Comparison of ENCODE assay signal across 1 cellular context in the genomic region with DNA sequence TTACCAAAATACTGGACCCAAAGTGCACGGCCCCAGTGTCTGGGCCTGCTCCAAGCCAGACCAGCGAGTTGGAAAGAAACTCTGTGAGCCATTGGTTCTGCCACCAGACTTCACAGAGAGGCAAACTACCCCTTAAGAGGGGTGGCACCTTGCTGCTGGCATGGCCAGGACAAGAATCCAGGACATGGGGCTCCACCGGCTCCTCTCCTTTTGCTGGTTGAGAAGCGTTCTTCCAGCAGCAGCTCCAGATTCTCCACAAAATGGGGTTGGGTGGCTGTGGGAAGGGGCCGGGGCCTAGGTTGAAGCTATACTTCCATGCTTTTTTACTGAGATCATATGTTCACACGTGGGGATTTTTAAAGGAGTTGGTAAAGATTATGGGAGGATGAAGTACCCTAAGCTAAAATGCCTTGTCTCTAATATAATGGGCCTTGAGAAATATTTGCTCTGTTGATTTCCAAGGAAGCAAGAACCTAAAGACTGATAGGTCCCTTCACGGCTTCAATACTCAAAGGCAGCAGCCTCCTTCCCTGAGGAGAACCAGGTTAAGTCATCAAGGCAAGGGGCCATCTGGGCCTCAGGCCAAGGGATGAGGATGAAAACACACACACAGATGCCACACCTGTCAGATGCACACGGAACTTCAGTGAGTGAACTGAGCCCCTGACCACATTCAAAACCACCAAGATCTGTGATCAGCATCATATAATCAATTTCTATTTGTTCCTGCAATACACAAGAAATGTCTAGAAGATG.
TF ChIP-seq lines count a peak whose summit lies in the region.

No MANE protein-coding gene starts in this region.

TF ChIP-seq in HepG2, 621 proteins besides CTCF, POLR2A, EP300 and RAD21:
- TF ChIP-seq, protein P1, sequence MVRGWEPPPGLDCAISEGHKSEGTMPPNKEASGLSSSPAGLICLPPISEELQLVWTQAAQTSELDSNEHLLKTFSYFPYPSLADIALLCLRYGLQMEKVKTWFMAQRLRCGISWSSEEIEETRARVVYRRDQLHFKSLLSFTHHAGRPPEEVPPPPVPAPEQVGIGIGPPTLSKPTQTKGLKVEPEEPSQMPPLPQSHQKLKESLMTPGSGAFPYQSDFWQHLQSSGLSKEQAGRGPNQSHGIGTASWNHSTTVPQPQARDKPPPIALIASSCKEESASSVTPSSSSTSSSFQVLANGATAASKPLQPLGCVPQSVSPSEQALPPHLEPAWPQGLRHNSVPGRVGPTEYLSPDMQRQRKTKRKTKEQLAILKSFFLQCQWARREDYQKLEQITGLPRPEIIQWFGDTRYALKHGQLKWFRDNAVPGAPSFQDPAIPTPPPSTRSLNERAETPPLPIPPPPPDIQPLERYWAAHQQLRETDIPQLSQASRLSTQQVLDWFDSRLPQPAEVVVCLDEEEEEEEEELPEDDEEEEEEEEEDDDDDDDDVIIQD (CRISPR knock-in tag; IDR thresholded peaks at IDR 0.05; ENCODE audit: low read depth): no peak
- TF ChIP-seq NR2F6 (IDR thresholded peaks at IDR 0.05) (no peak), NR2F6 (CRISPR knock-in tag; IDR thresholded peaks at IDR 0.05) (no peak), ZNF24 (IDR thresholded peaks at IDR 0.05) (no peak), ZNF430 (CRISPR knock-in tag; IDR thresholded peaks at IDR 0.05) (no peak), ADNP (CRISPR knock-in tag; IDR thresholded peaks at IDR 0.05) (no peak), ZKSCAN1 (IDR thresholded peaks at IDR 0.05; ENCODE audit: low read length) (no peak), KLF12 (CRISPR knock-in tag; IDR thresholded peaks at IDR 0.05; ENCODE audit: borderline replicate concordance) (no peak)
- TF ChIP-seq, protein P2, sequence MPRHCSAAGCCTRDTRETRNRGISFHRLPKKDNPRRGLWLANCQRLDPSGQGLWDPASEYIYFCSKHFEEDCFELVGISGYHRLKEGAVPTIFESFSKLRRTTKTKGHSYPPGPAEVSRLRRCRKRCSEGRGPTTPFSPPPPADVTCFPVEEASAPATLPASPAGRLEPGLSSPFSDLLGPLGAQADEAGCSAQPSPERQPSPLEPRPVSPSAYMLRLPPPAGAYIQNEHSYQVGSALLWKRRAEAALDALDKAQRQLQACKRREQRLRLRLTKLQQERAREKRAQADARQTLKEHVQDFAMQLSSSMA (CRISPR knock-in tag; IDR thresholded peaks at IDR 0.05): no peak
- TF ChIP-seq, protein P3, sequence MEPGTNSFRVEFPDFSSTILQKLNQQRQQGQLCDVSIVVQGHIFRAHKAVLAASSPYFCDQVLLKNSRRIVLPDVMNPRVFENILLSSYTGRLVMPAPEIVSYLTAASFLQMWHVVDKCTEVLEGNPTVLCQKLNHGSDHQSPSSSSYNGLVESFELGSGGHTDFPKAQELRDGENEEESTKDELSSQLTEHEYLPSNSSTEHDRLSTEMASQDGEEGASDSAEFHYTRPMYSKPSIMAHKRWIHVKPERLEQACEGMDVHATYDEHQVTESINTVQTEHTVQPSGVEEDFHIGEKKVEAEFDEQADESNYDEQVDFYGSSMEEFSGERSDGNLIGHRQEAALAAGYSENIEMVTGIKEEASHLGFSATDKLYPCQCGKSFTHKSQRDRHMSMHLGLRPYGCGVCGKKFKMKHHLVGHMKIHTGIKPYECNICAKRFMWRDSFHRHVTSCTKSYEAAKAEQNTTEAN (CRISPR knock-in tag; conservative IDR thresholded peaks at IDR 0.05): no peak
- TF ChIP-seq, protein P4, sequence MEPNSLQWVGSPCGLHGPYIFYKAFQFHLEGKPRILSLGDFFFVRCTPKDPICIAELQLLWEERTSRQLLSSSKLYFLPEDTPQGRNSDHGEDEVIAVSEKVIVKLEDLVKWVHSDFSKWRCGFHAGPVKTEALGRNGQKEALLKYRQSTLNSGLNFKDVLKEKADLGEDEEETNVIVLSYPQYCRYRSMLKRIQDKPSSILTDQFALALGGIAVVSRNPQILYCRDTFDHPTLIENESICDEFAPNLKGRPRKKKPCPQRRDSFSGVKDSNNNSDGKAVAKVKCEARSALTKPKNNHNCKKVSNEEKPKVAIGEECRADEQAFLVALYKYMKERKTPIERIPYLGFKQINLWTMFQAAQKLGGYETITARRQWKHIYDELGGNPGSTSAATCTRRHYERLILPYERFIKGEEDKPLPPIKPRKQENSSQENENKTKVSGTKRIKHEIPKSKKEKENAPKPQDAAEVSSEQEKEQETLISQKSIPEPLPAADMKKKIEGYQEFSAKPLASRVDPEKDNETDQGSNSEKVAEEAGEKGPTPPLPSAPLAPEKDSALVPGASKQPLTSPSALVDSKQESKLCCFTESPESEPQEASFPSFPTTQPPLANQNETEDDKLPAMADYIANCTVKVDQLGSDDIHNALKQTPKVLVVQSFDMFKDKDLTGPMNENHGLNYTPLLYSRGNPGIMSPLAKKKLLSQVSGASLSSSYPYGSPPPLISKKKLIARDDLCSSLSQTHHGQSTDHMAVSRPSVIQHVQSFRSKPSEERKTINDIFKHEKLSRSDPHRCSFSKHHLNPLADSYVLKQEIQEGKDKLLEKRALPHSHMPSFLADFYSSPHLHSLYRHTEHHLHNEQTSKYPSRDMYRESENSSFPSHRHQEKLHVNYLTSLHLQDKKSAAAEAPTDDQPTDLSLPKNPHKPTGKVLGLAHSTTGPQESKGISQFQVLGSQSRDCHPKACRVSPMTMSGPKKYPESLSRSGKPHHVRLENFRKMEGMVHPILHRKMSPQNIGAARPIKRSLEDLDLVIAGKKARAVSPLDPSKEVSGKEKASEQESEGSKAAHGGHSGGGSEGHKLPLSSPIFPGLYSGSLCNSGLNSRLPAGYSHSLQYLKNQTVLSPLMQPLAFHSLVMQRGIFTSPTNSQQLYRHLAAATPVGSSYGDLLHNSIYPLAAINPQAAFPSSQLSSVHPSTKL (CRISPR knock-in tag; IDR thresholded peaks at IDR 0.05): no peak
- TF ChIP-seq, protein P5, sequence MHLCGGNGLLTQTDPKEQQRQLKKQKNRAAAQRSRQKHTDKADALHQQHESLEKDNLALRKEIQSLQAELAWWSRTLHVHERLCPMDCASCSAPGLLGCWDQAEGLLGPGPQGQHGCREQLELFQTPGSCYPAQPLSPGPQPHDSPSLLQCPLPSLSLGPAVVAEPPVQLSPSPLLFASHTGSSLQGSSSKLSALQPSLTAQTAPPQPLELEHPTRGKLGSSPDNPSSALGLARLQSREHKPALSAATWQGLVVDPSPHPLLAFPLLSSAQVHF (CRISPR knock-in tag; IDR thresholded peaks at IDR 0.05): no peak
